ENCODE assay signal across 9 cellular contexts in genomic region chr16:2775317-2775716, GRCh38. TPM values are rescaled to one million over a fixed set of nuclear protein-coding genes. Genes with fewer than 3 reads are reported as not detected.
DNase-seq lines count a peak whose midpoint lies in the region; ATAC-seq, FAIRE-seq and TF ChIP-seq lines count a peak whose summit lies in the region.
"Had no signal": no experiment of that assay in that cellular context is flagged by ENCODE, and none has a peak within 500 bp of the region (broad histone marks: within the 10 kb centered on the region; RNA-seq: fewer than 3 reads in every experiment).

No MANE protein-coding gene starts in this region.

- no peak for TF ChIP-seq CTCF in foreskin fibroblast (IDR thresholded peaks at IDR 0.05; ENCODE audit: low read depth, low read length)

- H3K27ac Mint-ChIP-seq in activated naive CD4-positive, alpha-beta T cell treated with anti-CD3 and anti-CD28 coated beads, Interleukin-2, amount 50 U/mL, for 24 hours: no peak overlapping the region
- peak overlapping the region in 1 of 2 donors; percentile 90 for H3K27ac Mint-ChIP-seq in T-cell
- no peak overlapping the region for H3K27ac Mint-ChIP-seq in stimulated activated memory B cell treated with anti-CD40 and anti-IgM and Interleukin-4, amounts not matched to agents 10 μg/mL and 1 μg/mL and 100 μg/mL, for 72 hours

- no peak for FAIRE-seq in urothelium cell line (lab: Jason Lieb, UNC)

- peaks cover 25% of the 10 kb centered on the region for H3K4me1 Mint-ChIP-seq in activated naive CD4-positive, alpha-beta T cell treated with anti-CD3 and anti-CD28 coated beads, Interleukin-2, amount 50 U/mL, for 24 hours
- H3K4me1 Mint-ChIP-seq in T-cell: peaks cover 43 to 56% (median 55%) of the 10 kb centered on the region in 3 donors
- peaks cover 46% of the 10 kb centered on the region for H3K4me1 Mint-ChIP-seq in stimulated activated memory B cell treated with anti-CD40 and anti-IgM and Interleukin-4, amounts not matched to agents 10 μg/mL and 1 μg/mL and 100 μg/mL, for 72 hours

- no peaks in the 10 kb centered on the region for H3K27me3 Mint-ChIP-seq in activated naive CD4-positive, alpha-beta T cell treated with anti-CD3 and anti-CD28 coated beads, Interleukin-2, amount 50 U/mL, for 24 hours
- H3K27me3 Mint-ChIP-seq in T-cell: no peaks in the 10 kb centered on the region
- H3K27me3 Mint-ChIP-seq in stimulated activated memory B cell treated with anti-CD40 and anti-IgM and Interleukin-4, amounts not matched to agents 10 μg/mL and 1 μg/mL and 100 μg/mL, for 72 hours: no peaks in the 10 kb centered on the region

- H3K4me3 Mint-ChIP-seq in activated naive CD4-positive, alpha-beta T cell treated with anti-CD3 and anti-CD28 coated beads, Interleukin-2, amount 50 U/mL, for 24 hours: peak overlapping the region; percentile 47
- H3K4me3 Mint-ChIP-seq in T-cell: peak overlapping the region; percentile 92 to 93 (median 92)
- H3K4me3 Mint-ChIP-seq in stimulated activated memory B cell treated with anti-CD40 and anti-IgM and Interleukin-4, amounts not matched to agents 10 μg/mL and 1 μg/mL and 100 μg/mL, for 72 hours: peak overlapping the region; percentile 41

- H3K9me3 Mint-ChIP-seq in activated naive CD4-positive, alpha-beta T cell treated with anti-CD3 and anti-CD28 coated beads, Interleukin-2, amount 50 U/mL, for 24 hours: no peaks in the 10 kb centered on the region
- H3K9me3 Mint-ChIP-seq in T-cell: no peaks in the 10 kb centered on the region
- no peaks in the 10 kb centered on the region for H3K9me3 Mint-ChIP-seq in stimulated activated memory B cell treated with anti-CD40 and anti-IgM and Interleukin-4, amounts not matched to agents 10 μg/mL and 1 μg/mL and 100 μg/mL, for 72 hours

- CTCF ChIA-PET in T-cell (lab: Charles Lee): no interaction called here

- POLR2A ChIA-PET in T-cell (lab: Charles Lee): interaction anchor here in 1 of 2 donors (0.7 kb wide), 1 partner anchor 18 kb away, joined by 3 read pairs; no protein-coding TSS in a partner anchor

- no peak for ATAC-seq in T-cell (replicated peaks in 1 of 4)
- ATAC-seq in stimulated activated memory B cell treated with anti-CD40 and anti-IgM and Interleukin-4, amounts not matched to agents 10 μg/mL and 1 μg/mL and 100 μg/mL, for 72 hours: no peak

- H3K36me3 Mint-ChIP-seq in activated naive CD4-positive, alpha-beta T cell treated with anti-CD3 and anti-CD28 coated beads, Interleukin-2, amount 50 U/mL, for 24 hours: peaks cover 3% of the 10 kb centered on the region
- peaks cover 20% of the 10 kb centered on the region for H3K36me3 Mint-ChIP-seq in T-cell
- H3K36me3 Mint-ChIP-seq in stimulated activated memory B cell treated with anti-CD40 and anti-IgM and Interleukin-4, amounts not matched to agents 10 μg/mL and 1 μg/mL and 100 μg/mL, for 72 hours: peaks cover 22% of the 10 kb centered on the region

- H3K4me3 ChIP-seq in foreskin fibroblast (ENCODE audit: low read depth in 1 of 2, low read length in 2 of 2): peak overlapping the region; percentile 68 to 96

- no peak for DNase-seq in activated naive CD4-positive, alpha-beta T cell treated with Interleukin-2 at 50 U/mL for 16 hours
- DNase-seq in T-cell (no peak), foreskin fibroblast (no peak), NCI-H146 treated with DMSO at 0.1 percent for 48 hours (lab: John Stamatoyannopoulos, UW; ENCODE audit: unreplicated experiment) (no peak), A172 (ENCODE audit: low spot score) (no peak), urothelium cell line (ENCODE audit: low spot score) (no peak)
- DNase-seq: NCI-H1105 had no signal

RNA-seq across cellular contexts. Expression of gene ELOB, which starts 1.8 kb away (rescaled TPM):
- 100 to 1,000 TPM in 4 of 5 donors, 10 to 100 TPM in 1; 71.8 to 153 (median 131) TPM for total RNA-seq in T-cell
- 397 and 571 TPM in 2 replicates for total RNA-seq in A172 (2014; rRNA removed; shearing (Covaris generic))

RNA-seq across cellular contexts. Expression of gene PRSS33, which starts 12.0 kb away (rescaled TPM):
- total RNA-seq in T-cell: not detected
- total RNA-seq in A172 (2014; rRNA removed; shearing (Covaris generic)): 0.17 and 0.36 TPM in 2 replicates

RNA-seq across cellular contexts. Expression of gene SRRM2, which starts 22.9 kb away (rescaled TPM):
- total RNA-seq in T-cell: 1,000 to 10,000 TPM in 2 of 5 donors, 100 to 1,000 TPM in 3; 784 to 1,343 (median 947) TPM
- 30.0 and 49.0 TPM in 2 replicates for total RNA-seq in A172 (2014; rRNA removed; shearing (Covaris generic))

RNA-seq across cellular contexts. Expression of gene PRSS41, which starts 23.0 kb away (rescaled TPM):
- not detected for total RNA-seq in T-cell
- total RNA-seq in A172 (2014; rRNA removed; shearing (Covaris generic)): not detected in 2 replicates

RNA-seq across cellular contexts. Expression of gene PRSS21, which starts 41.7 kb away (rescaled TPM):
- total RNA-seq in T-cell: 1 to 10 TPM in 4 of 5 donors, under 1 TPM in 1; 0.90 to 8.3 (median 3.3) TPM
- total RNA-seq in A172 (2014; rRNA removed; shearing (Covaris generic)): not detected in 2 replicates

Comparison
In these comparisons a context has a peak if more than half of its experiments do, and no peak if none do; other contexts are left out.
1. H3K4me3 Mint-ChIP-seq: peak in every context shown above with its lines; median percentile 92 in T-cell; 47 in activated naive CD4-positive, alpha-beta T cell treated with anti-CD3 and anti-CD28 coated beads, Interleukin-2, amount 50 U/mL, for 24 hours; 41 in stimulated activated memory B cell treated with anti-CD40 and anti-IgM and Interleukin-4, amounts not matched to agents 10 μg/mL and 1 μg/mL and 100 μg/mL, for 72 hours.
2. RNA of gene SRRM2, which starts 22.9 kb away (total RNA-seq): 784 to 1,343 TPM in T-cell; 30.0 to 49.0 TPM in A172; every median in the first group is over 10 times any median in the second.